In genomic region chr2:67985586-67985985, GRCh38 we compare ENCODE assay signal across 21 cellular contexts.
DNase-seq lines count a peak whose midpoint lies in the region; ATAC-seq and TF ChIP-seq lines count a peak whose summit lies in the region.
"Had no signal": no experiment of that assay in that cellular context is flagged by ENCODE, and none has a peak within 500 bp of the region (broad histone marks: within the 10 kb centered on the region; RNA-seq: fewer than 3 reads in every experiment).

No MANE protein-coding gene starts in this region.

- no peaks in the 10 kb centered on the region for H3K36me3 ChIP-seq in SK-N-SH (replicated peaks in 1 of 2; ENCODE audit: control insufficient read depth in 1 of 2, insufficient read depth in 2 of 2, low read length in 1 of 2)
- H3K36me3 ChIP-seq: BE2C; BLaER1 treated with 17β-estradiol and CSF1 and Interleukin-3, amounts not matched to agents 10 nM and 100 nM had no signal

- POLR2A ChIA-PET in SK-N-SH (lab: Yijun Ruan, JAX): no interaction called here

- TF ChIP-seq EP300 in SK-N-SH (IDR thresholded peaks at IDR 0.05; ENCODE audit: borderline replicate concordance in 1 of 2, low read depth in 1 of 2, low read length in 1 of 2): no peak

- H3F3A ChIP-seq in SK-N-SH (replicated peaks; ENCODE audit: insufficient read depth): no peaks in the 10 kb centered on the region

- no peaks in the 10 kb centered on the region for H3K4me1 ChIP-seq in SK-N-SH (ENCODE audit: control insufficient read depth in 1 of 2, insufficient read depth in 2 of 2, low read depth in 1 of 2, low read length in 1 of 2)
- H3K4me1 ChIP-seq: BE2C; BLaER1 treated with 17β-estradiol and CSF1 and Interleukin-3, amounts not matched to agents 10 nM and 100 nM had no signal

- ATAC-seq in SK-N-SH treated with all-trans-retinoic acid at 6 μM for 48 hours: no peak
- ATAC-seq: HCT116 had no signal

- no peak overlapping the region for H3K27ac ChIP-seq in SK-N-SH (ENCODE audit: low read depth in 2 of 2, low read length in 1 of 2)
- H3K27ac ChIP-seq: 22Rv1; BLaER1 treated with 17β-estradiol and CSF1 and Interleukin-3, amounts not matched to agents 10 nM and 100 nM; GM23248 had no signal

- no peak overlapping the region for H3K9ac ChIP-seq in SK-N-SH
- H3K9ac ChIP-seq: BLaER1 treated with 17β-estradiol and CSF1 and Interleukin-3, amounts not matched to agents 10 nM and 100 nM; GM23248 had no signal

- H3K4me3 ChIP-seq in SK-N-SH (ENCODE audit: low read depth in 2 of 2, low read length in 1 of 2) (no peak overlapping the region), fibroblast of the aortic adventitia (ENCODE audit: low read depth, low read length) (no peak overlapping the region)
- H3K4me3 ChIP-seq: BLaER1 treated with 17β-estradiol and CSF1 and Interleukin-3, amounts not matched to agents 10 nM and 100 nM; GM23248 had no signal

- H3K9me3 ChIP-seq in SK-N-SH: no peaks in the 10 kb centered on the region
- H3K9me3 ChIP-seq: BE2C had no signal

- no peak for DNase-seq in SK-N-SH
- DNase-seq in EL: peak; percentile 29
- DNase-seq in fibroblast of the aortic adventitia (ENCODE audit: low read depth): peak; percentile 37
- DNase-seq in COLO668 (lab: John Stamatoyannopoulos, UW; ENCODE audit: unreplicated experiment): no peak
- DNase-seq in NCI-H524 (lab: John Stamatoyannopoulos, UW): no peak
- no peak for DNase-seq in stimulated activated CD4-positive, alpha-beta T cell treated with anti-CD3 and anti-CD28 coated beads, Interleukin-4, amount 100 ng/mL, for 24 hours
- DNase-seq: ACHN; AML-193; BE2C; Calu3; CD4-positive, alpha-beta T cell; CD8-positive, alpha-beta memory T cell; COR-L47; DMS53; DND-41; GM23248; H7 had no signal

- H3K4me2 ChIP-seq in SK-N-SH: no peak overlapping the region
- H3K4me2 ChIP-seq: BLaER1 treated with 17β-estradiol and CSF1 and Interleukin-3, amounts not matched to agents 10 nM and 100 nM had no signal

- H3K79me2 ChIP-seq in SK-N-SH (ENCODE audit: insufficient read depth): no peaks in the 10 kb centered on the region

- CTCF ChIA-PET in SK-N-SH (lab: Yijun Ruan, JAX): no interaction called here

- no peaks in the 10 kb centered on the region for H3K27me3 ChIP-seq in SK-N-SH (ENCODE audit: insufficient read depth)
- H3K27me3 ChIP-seq: BE2C; BLaER1 treated with 17β-estradiol and CSF1 and Interleukin-3, amounts not matched to agents 10 nM and 100 nM had no signal

- TF ChIP-seq RAD21 in SK-N-SH (IDR thresholded peaks at IDR 0.05; ENCODE audit: low read length): no peak

- H2AFZ ChIP-seq in SK-N-SH (ENCODE audit: low read depth): no peak overlapping the region
- H2AFZ ChIP-seq: GM23248 had no signal

- 94% methylated on average over 2 of the region's 2 CpGs for WGBS in SK-N-SH (ENCODE audit: low lambda C conversion rate)

- H4K20me1 ChIP-seq in SK-N-SH (ENCODE audit: insufficient read depth): no peaks in the 10 kb centered on the region
- H4K20me1 ChIP-seq: BLaER1 treated with 17β-estradiol and CSF1 and Interleukin-3, amounts not matched to agents 10 nM and 100 nM had no signal

- H3K9me2 ChIP-seq in SK-N-SH: no peaks in the 10 kb centered on the region

- no peak for TF ChIP-seq CTCF in SK-N-SH (IDR thresholded peaks at IDR 0.05)
- no peak for TF ChIP-seq CTCF in fibroblast of the aortic adventitia (IDR thresholded peaks at IDR 0.05; ENCODE audit: insufficient read depth, low read length)

TF ChIP-seq in SK-N-SH treated with all-trans-retinoic acid at 6 μM for 48 hours, 23 proteins besides CTCF, POLR2A, EP300 and RAD21:
- TF ChIP-seq TCF4 (CRISPR knock-in tag; IDR thresholded peaks at IDR 0.05; ENCODE audit: borderline replicate concordance) (no peak), ZNF8 (CRISPR knock-in tag; IDR thresholded peaks at IDR 0.05) (peak; percentile 23; the same call in 1 of the 2 replicates), CREB5 (CRISPR knock-in tag; IDR thresholded peaks at IDR 0.05; ENCODE audit: low read depth) (no peak), CSDC2 (CRISPR knock-in tag; IDR thresholded peaks at IDR 0.05) (no peak), SNAI2 (CRISPR knock-in tag; IDR thresholded peaks at IDR 0.05) (no peak)

TF ChIP-seq in SK-N-SH, 30 proteins besides CTCF, POLR2A, EP300 and RAD21:
- TF ChIP-seq POLR2AphosphoS5 (IDR thresholded peaks at IDR 0.05; ENCODE audit: low read depth, low read length): no peak
- TF ChIP-seq TAF1 (IDR thresholded peaks at IDR 0.05; ENCODE audit: borderline replicate concordance, low read depth, low read length): no peak
- no peak for TF ChIP-seq FOSL2 (IDR thresholded peaks at IDR 0.05; ENCODE audit: borderline replicate concordance, low read depth)
- TF ChIP-seq PBX3 (IDR thresholded peaks at IDR 0.05): no peak
- no peak for TF ChIP-seq JUND (IDR thresholded peaks at IDR 0.05)
- TF ChIP-seq ZBTB33 (IDR thresholded peaks at IDR 0.05; ENCODE audit: borderline replicate concordance, low read depth): no peak

Comparison
In these comparisons a context has a peak if more than half of its experiments do, and no peak if none do; other contexts are left out.
1. DNase-seq: peak in EL (single experiment) and fibroblast of the aortic adventitia (single experiment); none in SK-N-SH (single experiment), COLO668 (single experiment), NCI-H524 (0 of 2) and stimulated activated CD4-positive, alpha-beta T cell treated with anti-CD3 and anti-CD28 coated beads, Interleukin-4, amount 100 ng/mL, for 24 hours (single experiment).